ENCODE assay signal across 10 cellular contexts in the genomic region with DNA sequence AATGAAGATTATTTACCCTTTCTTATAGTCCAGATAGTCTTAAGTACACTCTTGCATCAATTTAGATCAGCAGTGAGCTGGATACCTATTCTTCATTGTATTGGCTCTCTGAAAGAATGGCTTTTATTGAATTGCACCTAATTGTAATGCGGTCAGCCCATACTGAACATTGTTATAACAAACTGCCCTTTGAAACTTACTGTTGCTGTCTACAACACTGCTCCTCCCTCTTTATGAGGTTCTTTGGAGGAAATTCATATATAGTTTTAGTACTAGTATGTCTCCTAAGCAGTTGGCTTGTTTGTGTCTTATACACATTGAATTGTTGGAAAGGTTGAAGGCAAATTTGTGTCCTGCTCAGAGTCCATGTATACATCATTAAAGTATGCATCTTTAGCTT.
"Had no signal": no experiment of that assay in that cellular context is flagged by ENCODE, and none has a peak within 500 bp of the region (broad histone marks: within the 10 kb centered on the region; RNA-seq: fewer than 3 reads in every experiment).

No MANE protein-coding gene starts in this region.

- H3K9me3 Mint-ChIP-seq: HFFc6 had no signal

- H3K4me3 Mint-ChIP-seq: HFFc6, IgD-negative memory B cell had no signal

- H3K36me3 ChIP-seq: HAP-1 had no signal

- H3K4me3 ChIP-seq: GM23248, HAP-1 had no signal

- H3K9me3 ChIP-seq: HAP-1 had no signal

- H3K4me1 ChIP-seq: HAP-1 had no signal

- H3K27ac ChIP-seq: GM23248, HL-60 had no signal

- ATAC-seq: HCT116, HepG2 had no signal

- H3K27ac Mint-ChIP-seq: HFFc6, IgD-negative memory B cell had no signal

- H3K9ac ChIP-seq: GM23248 had no signal

- FAIRE-seq: HepG2 had no signal

- H3K36me3 Mint-ChIP-seq: IgD-negative memory B cell had no signal

- DNase-seq: GM23248, GOT3, H7, HFFc6, KG1 had no signal
